In the genomic region with DNA sequence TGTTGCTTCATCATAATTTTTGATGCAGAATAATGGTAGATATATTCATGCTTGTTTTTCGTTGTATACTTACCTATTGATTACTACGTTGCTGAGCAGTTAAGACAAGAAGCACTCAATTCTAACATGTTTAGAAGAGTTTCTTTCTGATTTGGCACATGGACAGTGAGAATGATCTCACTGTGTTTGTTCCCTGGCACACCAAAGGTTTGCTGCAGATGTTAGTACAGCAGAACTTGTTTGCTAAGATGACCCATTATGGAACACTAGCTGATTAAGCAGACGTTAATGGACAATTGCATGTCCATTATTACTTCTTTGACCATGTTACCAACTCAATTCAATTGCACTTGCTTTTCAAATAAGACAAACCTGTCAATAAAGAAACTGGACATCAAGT, we compare ENCODE assay signal across 11 cellular contexts.
DNase-seq lines count a peak whose midpoint lies in the region; ATAC-seq and TF ChIP-seq lines count a peak whose summit lies in the region.
"Had no signal": no experiment of that assay in that cellular context is flagged by ENCODE, and none has a peak within 500 bp of the region (broad histone marks: within the 10 kb centered on the region; RNA-seq: fewer than 3 reads in every experiment).

No MANE protein-coding gene starts in this region.

- no peak overlapping the region for H3K4me3 ChIP-seq in right lobe of liver
- peak overlapping the region; percentile 35 for H3K4me3 ChIP-seq in thoracic aorta
- H3K4me3 ChIP-seq: HAP-1 had no signal

- CTCF ChIA-PET in activated naive CD4-positive, alpha-beta T cell treated with anti-CD3 and anti-CD28 coated beads, Interleukin-2, amount 10 ng/mL, durations not matched to agents 7 days and 5 days (lab: Charles Lee), result interaction anchor here (0.8 to 3.7 kb wide), 5 partner anchors 17 to 96 kb away, joined by 3 to 16 read pairs (median 3); no protein-coding TSS in a partner anchor

- intact Hi-C loops in right lobe of liver (cut with DNase I) (no loop called here), left colon (cut with DNase I, micrococcal nuclease) (no loop called here)

- TF ChIP-seq POLR2A in right lobe of liver (IDR thresholded peaks at IDR 0.05), result no peak

- H3K4me1 Mint-ChIP-seq in activated naive CD4-positive, alpha-beta T cell treated with anti-CD3 and anti-CD28 coated beads, Interleukin-2, amount 10 ng/mL, durations not matched to agents 7 days and 5 days, result peaks cover 97% of the 10 kb centered on the region
- peaks cover 92% of the 10 kb centered on the region for H3K4me1 Mint-ChIP-seq in activated naive CD8-positive, alpha-beta T cell treated with anti-CD3 and anti-CD28 coated beads for 36 hours

- H3K9me3 ChIP-seq in right lobe of liver, result no peaks in the 10 kb centered on the region
- no peaks in the 10 kb centered on the region for H3K9me3 ChIP-seq in thoracic aorta
- H3K9me3 ChIP-seq: HAP-1 had no signal

- H3K36me3 Mint-ChIP-seq in activated naive CD4-positive, alpha-beta T cell treated with anti-CD3 and anti-CD28 coated beads, Interleukin-2, amount 10 ng/mL, durations not matched to agents 7 days and 5 days, result peaks cover 54% of the 10 kb centered on the region
- peaks cover 47% of the 10 kb centered on the region for H3K36me3 Mint-ChIP-seq in activated naive CD8-positive, alpha-beta T cell treated with anti-CD3 and anti-CD28 coated beads for 36 hours

- no peaks in the 10 kb centered on the region for H3K36me3 ChIP-seq in right lobe of liver
- H3K36me3 ChIP-seq in thoracic aorta, result no peaks in the 10 kb centered on the region
- H3K36me3 ChIP-seq: HAP-1 had no signal

- peaks cover 0 to 19% (median 0%) of the 10 kb centered on the region in 4 donors for H3K4me1 ChIP-seq in right lobe of liver
- H3K4me1 ChIP-seq in thoracic aorta (ENCODE audit: control insufficient read depth in 1 of 2, low read depth in 2 of 2), result peaks cover 24 to 27% of the 10 kb centered on the region in 2 donors

- no peak for DNase-seq in activated naive CD4-positive, alpha-beta T cell treated with anti-CD3 and anti-CD28 coated beads, Interleukin-2, amount 10 ng/mL, durations not matched to agents 7 days and 5 days
- no peak for DNase-seq in activated naive CD4-positive, alpha-beta T cell treated with Interleukin-2 at 50 U/mL for 16 hours
- no peak for DNase-seq in activated naive CD8-positive, alpha-beta T cell treated with anti-CD3 and anti-CD28 coated beads for 36 hours
- no peak for DNase-seq in right lobe of liver
- DNase-seq in thoracic aorta (ENCODE audit: low spot score), result no peak
- DNase-seq in left colon, result no peak
- no peak for DNase-seq in SHP77 treated with DMSO at 0.1 percent for 48 hours (lab: John Stamatoyannopoulos, UW)
- DNase-seq in NCI-H1048 (lab: John Stamatoyannopoulos, UW), result no peak
- DNase-seq: activated gamma-delta T cell treated with Interleukin-2 at 50 U/mL for 16 hours; stimulated activated CD4-positive, alpha-beta T cell treated with anti-CD3 and anti-CD28 coated beads, Interleukin-2, amount 100 ng/mL, for 24 hours had no signal

- no peaks in the 10 kb centered on the region for H3K27me3 ChIP-seq in right lobe of liver
- H3K27me3 ChIP-seq in thoracic aorta (replicated peaks; ENCODE audit: insufficient read depth), result no peaks in the 10 kb centered on the region

- 17% methylated on average over 3 of the region's 3 CpGs for WGBS in right lobe of liver (ENCODE audit: insufficient coverage, low coverage, low lambda C conversion rate, missing lambda C conversion rate)

- H3K27ac Mint-ChIP-seq in activated naive CD4-positive, alpha-beta T cell treated with anti-CD3 and anti-CD28 coated beads, Interleukin-2, amount 10 ng/mL, durations not matched to agents 7 days and 5 days, result peak overlapping the region; percentile 95
- peak overlapping the region; percentile 73 for H3K27ac Mint-ChIP-seq in activated naive CD8-positive, alpha-beta T cell treated with anti-CD3 and anti-CD28 coated beads for 36 hours

- peak overlapping the region in 1 of 3 donors; percentile 10 for H3K27ac ChIP-seq in right lobe of liver
- no peak overlapping the region for H3K27ac ChIP-seq in thoracic aorta

- ATAC-seq in right lobe of liver, result peak; percentile 73 to 83 (median 78)
- no peak for ATAC-seq in thoracic aorta (ENCODE audit: insufficient number of reproducible peaks, low FRiP score, low read depth)
- no peak for ATAC-seq in left colon

- H3K27me3 Mint-ChIP-seq in activated naive CD4-positive, alpha-beta T cell treated with anti-CD3 and anti-CD28 coated beads, Interleukin-2, amount 10 ng/mL, durations not matched to agents 7 days and 5 days, result no peaks in the 10 kb centered on the region
- H3K27me3 Mint-ChIP-seq in activated naive CD8-positive, alpha-beta T cell treated with anti-CD3 and anti-CD28 coated beads for 36 hours, result no peaks in the 10 kb centered on the region

- peak overlapping the region; percentile 75 for H3K4me3 Mint-ChIP-seq in activated naive CD4-positive, alpha-beta T cell treated with anti-CD3 and anti-CD28 coated beads, Interleukin-2, amount 10 ng/mL, durations not matched to agents 7 days and 5 days
- H3K4me3 Mint-ChIP-seq in activated naive CD8-positive, alpha-beta T cell treated with anti-CD3 and anti-CD28 coated beads for 36 hours, result peak overlapping the region; percentile 55

- TF ChIP-seq CTCF in right lobe of liver (IDR thresholded peaks at IDR 0.05) (no peak), thoracic aorta (IDR thresholded peaks at IDR 0.05) (no peak)

- H3K9me3 Mint-ChIP-seq in activated naive CD4-positive, alpha-beta T cell treated with anti-CD3 and anti-CD28 coated beads, Interleukin-2, amount 10 ng/mL, durations not matched to agents 7 days and 5 days, result no peaks in the 10 kb centered on the region
- H3K9me3 Mint-ChIP-seq in activated naive CD8-positive, alpha-beta T cell treated with anti-CD3 and anti-CD28 coated beads for 36 hours, result peaks cover 2% of the 10 kb centered on the region

Comparison
In these comparisons a context has a peak if more than half of its experiments do, and no peak if none do; other contexts are left out.
1. ATAC-seq: peak in right lobe of liver (4 of 4); none in thoracic aorta (single experiment) and left colon (single experiment).